19 cellular contexts compared by ENCODE assay signal in the genomic region with DNA sequence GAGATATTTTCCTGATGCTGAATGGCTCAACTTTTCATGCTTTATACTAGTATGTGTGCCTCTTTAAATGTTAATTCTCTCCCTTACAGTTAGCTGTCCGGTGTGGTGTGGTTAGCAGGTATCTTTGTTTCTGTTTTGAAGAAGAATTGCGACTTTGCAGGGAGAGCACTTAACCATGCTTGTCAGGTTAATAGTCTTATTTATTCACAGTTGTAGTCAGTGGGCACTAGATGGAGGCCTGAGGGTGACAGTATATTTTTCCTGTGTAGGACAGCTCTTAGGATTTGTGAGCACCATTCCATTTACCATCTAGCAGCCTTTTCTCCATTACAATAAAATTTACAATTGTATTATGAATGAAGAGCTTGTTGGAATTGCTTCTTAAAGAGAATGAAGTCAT. TPM values are rescaled to one million over a fixed set of nuclear protein-coding genes. Genes with fewer than 3 reads are reported as not detected.
DNase-seq lines count a peak whose midpoint lies in the region; ATAC-seq and TF ChIP-seq lines count a peak whose summit lies in the region.
"Had no signal": no experiment of that assay in that cellular context is flagged by ENCODE, and none has a peak within 500 bp of the region (broad histone marks: within the 10 kb centered on the region; RNA-seq: fewer than 3 reads in every experiment).

No MANE protein-coding gene starts in this region.

- H3K36me3 Mint-ChIP-seq in activated CD8-positive, alpha-beta T cell treated with anti-CD3 and anti-CD28 coated beads for 36 hours (ENCODE audit: low read depth), result no peaks in the 10 kb centered on the region
- no peaks in the 10 kb centered on the region for H3K36me3 Mint-ChIP-seq in activated CD4-positive, alpha-beta T cell treated with anti-CD3 and anti-CD28 coated beads for 36 hours (ENCODE audit: low read depth)

- H3K27ac Mint-ChIP-seq in activated CD8-positive, alpha-beta T cell treated with anti-CD3 and anti-CD28 coated beads for 36 hours, result no peak overlapping the region
- no peak overlapping the region for H3K27ac Mint-ChIP-seq in activated CD4-positive, alpha-beta T cell treated with anti-CD3 and anti-CD28 coated beads for 36 hours
- H3K27ac Mint-ChIP-seq: CD4-positive, alpha-beta T cell had no signal

- no peak for TF ChIP-seq CTCF in activated CD8-positive, alpha-beta T cell treated with anti-CD3 and anti-CD28 coated beads for 36 hours (IDR thresholded peaks at IDR 0.05)

- POLR2A ChIA-PET in activated CD8-positive, alpha-beta T cell treated with anti-CD3 and anti-CD28 coated beads for 36 hours (lab: Charles Lee), result no interaction called here
- POLR2A ChIA-PET in activated CD4-positive, alpha-beta T cell treated with anti-CD3 and anti-CD28 coated beads for 36 hours (lab: Charles Lee), result no interaction called here

- no peaks in the 10 kb centered on the region for H3K9me3 ChIP-seq in iPS-20b (ENCODE audit: insufficient read depth, low read depth, low read length)

- H3K27ac ChIP-seq in iPS-20b (ENCODE audit: low read length), result peak overlapping the region; percentile 1
- H3K27ac ChIP-seq: GM23248, KMS-11 had no signal

- peak overlapping the region; percentile 4; the same call in 1 of the 2 replicates for H3K4me3 ChIP-seq in iPS-20b (ENCODE audit: low read length)
- H3K4me3 ChIP-seq: GM23248 had no signal

- no peaks in the 10 kb centered on the region for H3K27me3 ChIP-seq in iPS-20b (ENCODE audit: insufficient read depth, low read length)

- no peaks in the 10 kb centered on the region for H3K36me3 ChIP-seq in iPS-20b (ENCODE audit: insufficient read depth, low read depth, low read length)

- peaks cover 15% of the 10 kb centered on the region; the same call in 1 of the 2 replicates for H3K4me1 ChIP-seq in iPS-20b (ENCODE audit: insufficient read depth, low read length)

- peaks cover 3% of the 10 kb centered on the region for H3K27me3 Mint-ChIP-seq in activated CD8-positive, alpha-beta T cell treated with anti-CD3 and anti-CD28 coated beads for 36 hours
- no peaks in the 10 kb centered on the region for H3K27me3 Mint-ChIP-seq in activated CD4-positive, alpha-beta T cell treated with anti-CD3 and anti-CD28 coated beads for 36 hours
- H3K27me3 Mint-ChIP-seq: CD4-positive, alpha-beta T cell had no signal

- no peak for ATAC-seq in activated CD8-positive, alpha-beta T cell treated with anti-CD3 and anti-CD28 coated beads for 36 hours
- no peak for ATAC-seq in activated CD4-positive, alpha-beta T cell treated with anti-CD3 and anti-CD28 coated beads for 36 hours
- ATAC-seq: PC-3 had no signal

- CTCF ChIA-PET in activated CD8-positive, alpha-beta T cell treated with anti-CD3 and anti-CD28 coated beads for 36 hours (lab: Charles Lee), result no interaction called here
- CTCF ChIA-PET in activated CD4-positive, alpha-beta T cell treated with anti-CD3 and anti-CD28 coated beads for 36 hours (lab: Charles Lee), result no interaction called here

- H3K9ac ChIP-seq in iPS-20b (ENCODE audit: low read depth, low read length), result no peak overlapping the region; the same call in 1 of the 2 replicates
- H3K9ac ChIP-seq: GM23248, KMS-11 had no signal

- H3K9me3 Mint-ChIP-seq in activated CD8-positive, alpha-beta T cell treated with anti-CD3 and anti-CD28 coated beads for 36 hours, result no peaks in the 10 kb centered on the region
- no peaks in the 10 kb centered on the region for H3K9me3 Mint-ChIP-seq in activated CD4-positive, alpha-beta T cell treated with anti-CD3 and anti-CD28 coated beads for 36 hours (ENCODE audit: low read depth)

- H3K4me1 Mint-ChIP-seq in activated CD8-positive, alpha-beta T cell treated with anti-CD3 and anti-CD28 coated beads for 36 hours (ENCODE audit: low read depth), result peaks cover 3% of the 10 kb centered on the region
- H3K4me1 Mint-ChIP-seq in activated CD4-positive, alpha-beta T cell treated with anti-CD3 and anti-CD28 coated beads for 36 hours, result no peaks in the 10 kb centered on the region

- H3K4me3 Mint-ChIP-seq in activated CD8-positive, alpha-beta T cell treated with anti-CD3 and anti-CD28 coated beads for 36 hours, result no peak overlapping the region
- H3K4me3 Mint-ChIP-seq in activated CD4-positive, alpha-beta T cell treated with anti-CD3 and anti-CD28 coated beads for 36 hours, result no peak overlapping the region
- H3K4me3 Mint-ChIP-seq: CD4-positive, alpha-beta T cell had no signal

- DNase-seq in NCI-H82 (lab: John Stamatoyannopoulos, UW) (peak; percentile 4), NCI-H82 treated with DMSO at 0.1 percent for 48 hours (lab: John Stamatoyannopoulos, UW; ENCODE audit: unreplicated experiment) (no peak), OCI-M1 (lab: John Stamatoyannopoulos, UW) (peak; percentile 56), AG08396 (ENCODE audit: low spot score) (no peak)
- no peak for DNase-seq in activated CD8-positive, alpha-beta T cell treated with anti-CD3 and anti-CD28 coated beads for 36 hours
- no peak for DNase-seq in activated CD4-positive, alpha-beta T cell treated with anti-CD3 and anti-CD28 coated beads for 36 hours
- no peak for DNase-seq in activated CD4-positive, alpha-beta T cell treated with anti-CD3 and anti-CD28 coated beads, Interleukin-2, amount 50 U/mL, for 1 hour
- DNase-seq: 8988T; CD4-positive, alpha-beta T cell; EL; GM23248; NCI-H1048; NCI-H1436 treated with DMSO at 0.1 percent for 48 hours; NCI-H2029 treated with DMSO at 0.1 percent for 48 hours; PC-3; RPMI8226; SHP77 treated with DMSO at 0.1 percent for 48 hours had no signal

- intact Hi-C loops in activated CD8-positive, alpha-beta T cell treated with anti-CD3 and anti-CD28 coated beads for 36 hours (cut with micrococcal nuclease), result no loop called here
- intact Hi-C loops in activated CD4-positive, alpha-beta T cell treated with anti-CD3 and anti-CD28 coated beads for 36 hours (cut with DNase I, micrococcal nuclease), result no loop called here

RNA-seq across cellular contexts. Expression of a gene that starts 34.9 kb away (rescaled TPM):
- total RNA-seq in activated CD8-positive, alpha-beta T cell treated with anti-CD3 and anti-CD28 coated beads for 36 hours, result not detected
- not detected for total RNA-seq in activated CD4-positive, alpha-beta T cell treated with anti-CD3 and anti-CD28 coated beads for 36 hours
- total RNA-seq: CD4-positive, alpha-beta T cell had no signal

Comparison
In these comparisons a context has a peak if more than half of its experiments do, and no peak if none do; other contexts are left out.
1. DNase-seq: peak in NCI-H82 (single experiment) and OCI-M1 (single experiment); none in NCI-H82 treated with DMSO at 0.1 percent for 48 hours (single experiment), AG08396 (single experiment), activated CD8-positive, alpha-beta T cell treated with anti-CD3 and anti-CD28 coated beads for 36 hours (single experiment), activated CD4-positive, alpha-beta T cell treated with anti-CD3 and anti-CD28 coated beads for 36 hours (single experiment) and activated CD4-positive, alpha-beta T cell treated with anti-CD3 and anti-CD28 coated beads, Interleukin-2, amount 50 U/mL, for 1 hour (single experiment).